Comparison of ENCODE assay signal across 8 cellular contexts in the genomic region with DNA sequence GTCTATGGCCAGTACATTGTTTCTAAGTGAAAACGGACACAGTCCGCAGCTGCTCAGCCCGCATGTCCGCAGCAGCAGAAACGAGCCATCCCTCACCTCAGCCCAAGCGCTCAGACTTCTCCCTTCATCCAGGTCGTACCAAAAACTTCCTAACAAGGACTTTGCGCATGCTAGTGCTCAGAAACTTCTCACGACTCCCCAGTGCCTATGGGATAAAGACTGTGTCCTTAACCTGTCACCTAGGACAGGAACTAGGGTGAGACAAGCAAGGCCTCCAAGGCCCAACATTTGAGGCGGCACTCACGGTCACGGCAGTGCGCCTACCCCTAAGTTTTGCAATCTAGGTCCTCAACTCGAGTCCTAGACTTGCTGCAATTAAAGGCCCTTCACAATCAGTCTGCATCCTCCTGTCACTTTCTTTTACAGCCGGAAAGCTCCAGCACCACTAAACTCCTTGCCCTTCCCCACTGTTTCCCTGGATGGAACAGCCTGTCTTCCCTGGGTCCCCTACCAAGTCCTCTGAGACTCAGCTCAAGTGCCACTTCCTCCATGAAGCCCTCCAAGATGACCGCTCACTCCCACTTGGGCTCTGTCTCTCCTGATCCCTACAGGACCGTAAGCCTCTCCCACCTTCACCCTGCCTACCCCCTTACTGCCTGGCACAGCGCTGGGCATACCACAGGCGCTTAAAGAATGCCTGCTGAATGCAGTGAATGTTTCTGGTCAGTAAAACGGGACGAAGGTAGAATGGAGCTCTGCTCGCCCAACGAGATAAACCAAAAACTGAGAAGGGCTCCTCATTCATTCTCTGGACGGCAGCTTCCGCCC. TPM values are rescaled to one million over a fixed set of nuclear protein-coding genes. Genes with fewer than 3 reads are reported as not detected.
DNase-seq lines count a peak whose midpoint lies in the region; ATAC-seq, FAIRE-seq and TF ChIP-seq lines count a peak whose summit lies in the region.

No MANE protein-coding gene starts in this region.

- ATAC-seq in left colon (peak; percentile 1), esophagus mucosa (no peak)

- H3K4me3 Mint-ChIP-seq in astrocyte (ENCODE audit: unreplicated experiment): peak overlapping the region; percentile 91

- H3K27me3 ChIP-seq in DOHH2 (ENCODE audit: control insufficient read depth, low read length) (no peaks in the 10 kb centered on the region), astrocyte (ENCODE audit: insufficient read depth, low read length) (no peaks in the 10 kb centered on the region), thymus (ENCODE audit: control insufficient read depth, insufficient read depth) (no peaks in the 10 kb centered on the region)

- H3K36me3 ChIP-seq in DOHH2 (ENCODE audit: control insufficient read depth, low read length) (peaks cover 20% of the 10 kb centered on the region), KOPT-K1 (ENCODE audit: insufficient read depth, low read length) (peaks cover 3% of the 10 kb centered on the region; the same call in 1 of the 2 replicates), astrocyte (ENCODE audit: insufficient read depth, low read length) (no peaks in the 10 kb centered on the region), thymus (ENCODE audit: control insufficient read depth, insufficient read depth) (no peaks in the 10 kb centered on the region)

- H3K27ac ChIP-seq in DOHH2 (ENCODE audit: low read depth, low read length): peak overlapping the region; percentile 80
- peak overlapping the region; percentile 85 for H3K27ac ChIP-seq in KOPT-K1 (ENCODE audit: low read depth, low read length, poor library complexity, severe bottlenecking)
- peak overlapping the region; percentile 75 for H3K27ac ChIP-seq in astrocyte (ENCODE audit: low read depth, low read length)
- no peak overlapping the region for H3K27ac ChIP-seq in thymus (ENCODE audit: low read depth)

- DNase-seq in astrocyte (ENCODE audit: low read depth): no peak
- no peak for DNase-seq in left colon
- DNase-seq in GOT3 (lab: John Stamatoyannopoulos, UW): no peak
- no peak for DNase-seq in NCI-H1694 (lab: John Stamatoyannopoulos, UW)

- no peaks in the 10 kb centered on the region for H3K9me3 Mint-ChIP-seq in astrocyte (ENCODE audit: unreplicated experiment)

- peak overlapping the region; percentile 91 for H2AFZ ChIP-seq in astrocyte (ENCODE audit: low read depth, low read length)

- H3K4me1 Mint-ChIP-seq in astrocyte (ENCODE audit: low read depth, unreplicated experiment): peaks cover 13% of the 10 kb centered on the region

- peak overlapping the region; percentile 75 for H3K27ac Mint-ChIP-seq in astrocyte (ENCODE audit: unreplicated experiment)

- peaks cover 8% of the 10 kb centered on the region for H3F3A ChIP-seq in DOHH2 (ENCODE audit: control insufficient read depth, insufficient read depth)

- 59% methylated on average over 25 of the region's 25 CpGs for WGBS in thymus

- H3K4me2 ChIP-seq in DOHH2 (ENCODE audit: low read length): peak overlapping the region; percentile 74
- peak overlapping the region; percentile 92 for H3K4me2 ChIP-seq in astrocyte (ENCODE audit: low read length)

- H3K36me3 Mint-ChIP-seq in astrocyte (ENCODE audit: low read depth, unreplicated experiment): no peaks in the 10 kb centered on the region

- H3K27me3 Mint-ChIP-seq in astrocyte (ENCODE audit: low read depth, unreplicated experiment): no peaks in the 10 kb centered on the region

- H3K9me2 ChIP-seq in DOHH2 (replicated peaks; ENCODE audit: control insufficient read depth, low read length): no peaks in the 10 kb centered on the region

- intact Hi-C loops in left colon (cut with DNase I, micrococcal nuclease): no loop called here

- H3K4me1 ChIP-seq in DOHH2 (ENCODE audit: control insufficient read depth, low read length) (peaks cover 61% of the 10 kb centered on the region), astrocyte (ENCODE audit: insufficient read depth, low read length) (peaks cover 14% of the 10 kb centered on the region), thymus (ENCODE audit: control insufficient read depth, insufficient read depth, low read length) (peaks cover 17% of the 10 kb centered on the region)

- peak overlapping the region; percentile 85 for H3K9ac ChIP-seq in astrocyte (ENCODE audit: low read length)

- H3K79me2 ChIP-seq in DOHH2 (ENCODE audit: control insufficient read depth, low read length) (peaks cover 59% of the 10 kb centered on the region), astrocyte (ENCODE audit: insufficient read depth, low read length) (peaks cover 59% of the 10 kb centered on the region)

- H3K4me3 ChIP-seq in DOHH2 (ENCODE audit: low read length): peak overlapping the region; percentile 98
- H3K4me3 ChIP-seq in astrocyte (ENCODE audit: insufficient read depth, low read depth, low read length): peak overlapping the region; percentile 68
- H3K4me3 ChIP-seq in thymus (ENCODE audit: low read length): peak overlapping the region; percentile 82

- H4K20me1 ChIP-seq in DOHH2 (ENCODE audit: control insufficient read depth, insufficient read depth, low read depth, low read length) (no peaks in the 10 kb centered on the region), astrocyte (ENCODE audit: insufficient read depth, low read length) (peaks cover 29% of the 10 kb centered on the region)

- no peak for TF ChIP-seq CTCF in DOHH2 (IDR thresholded peaks at IDR 0.05; ENCODE audit: low read depth, low read length, poor library complexity, severe bottlenecking)
- no peak for TF ChIP-seq CTCF in astrocyte (IDR thresholded peaks at IDR 0.05; ENCODE audit: insufficient read depth, low read depth, low read length)

- H3K9me3 ChIP-seq in DOHH2 (ENCODE audit: control insufficient read depth, insufficient read depth, low read length) (no peaks in the 10 kb centered on the region), KOPT-K1 (ENCODE audit: insufficient read depth, low read length, poor library complexity, severe bottlenecking) (no peaks in the 10 kb centered on the region), astrocyte (ENCODE audit: insufficient read depth, low read depth, low read length) (no peaks in the 10 kb centered on the region), thymus (ENCODE audit: control insufficient read depth) (no peaks in the 10 kb centered on the region)

- no peak for FAIRE-seq in astrocyte (lab: Jason Lieb, UNC)

RNA-seq across cellular contexts. Expression of a gene that starts 1.2 kb away (rescaled TPM):
- total RNA-seq in astrocyte (15.4 and 19.0 TPM in 2 replicates), left colon (10 to 100 TPM; 24.6 to 32.2 TPM), esophagus mucosa (18.5 TPM)
- polyA plus RNA-seq in thymus: 14.2 TPM

RNA-seq across cellular contexts. Expression of a gene that starts 23.2 kb away (rescaled TPM):
- total RNA-seq in astrocyte (0.26 and 0.91 TPM in 2 replicates), left colon (100 to 1,000 TPM; 118 to 124 TPM), esophagus mucosa (2.9 TPM)
- 18.3 TPM for polyA plus RNA-seq in thymus

RNA-seq across cellular contexts. Expression of a gene that starts 49.2 kb away (rescaled TPM):
- total RNA-seq in astrocyte (38.6 and 49.5 TPM in 2 replicates), left colon (10 to 100 TPM; 51.2 to 55.3 TPM), esophagus mucosa (46.8 TPM)
- 19.5 TPM for polyA plus RNA-seq in thymus

Comparison
In these comparisons a context has a peak if more than half of its experiments do, and no peak if none do; other contexts are left out.
1. RNA of a gene that starts 23.2 kb away (total RNA-seq): 118 to 124 TPM in left colon; 2.9 TPM in esophagus mucosa (single experiment) and 0.26 to 0.91 TPM in astrocyte; every median in the first group is over 10 times any median in the second.
2. Peak in every context shown above with its lines, with median percentiles within 50 percentile points of each other: H3K4me3 ChIP-seq.